In the genomic region with DNA sequence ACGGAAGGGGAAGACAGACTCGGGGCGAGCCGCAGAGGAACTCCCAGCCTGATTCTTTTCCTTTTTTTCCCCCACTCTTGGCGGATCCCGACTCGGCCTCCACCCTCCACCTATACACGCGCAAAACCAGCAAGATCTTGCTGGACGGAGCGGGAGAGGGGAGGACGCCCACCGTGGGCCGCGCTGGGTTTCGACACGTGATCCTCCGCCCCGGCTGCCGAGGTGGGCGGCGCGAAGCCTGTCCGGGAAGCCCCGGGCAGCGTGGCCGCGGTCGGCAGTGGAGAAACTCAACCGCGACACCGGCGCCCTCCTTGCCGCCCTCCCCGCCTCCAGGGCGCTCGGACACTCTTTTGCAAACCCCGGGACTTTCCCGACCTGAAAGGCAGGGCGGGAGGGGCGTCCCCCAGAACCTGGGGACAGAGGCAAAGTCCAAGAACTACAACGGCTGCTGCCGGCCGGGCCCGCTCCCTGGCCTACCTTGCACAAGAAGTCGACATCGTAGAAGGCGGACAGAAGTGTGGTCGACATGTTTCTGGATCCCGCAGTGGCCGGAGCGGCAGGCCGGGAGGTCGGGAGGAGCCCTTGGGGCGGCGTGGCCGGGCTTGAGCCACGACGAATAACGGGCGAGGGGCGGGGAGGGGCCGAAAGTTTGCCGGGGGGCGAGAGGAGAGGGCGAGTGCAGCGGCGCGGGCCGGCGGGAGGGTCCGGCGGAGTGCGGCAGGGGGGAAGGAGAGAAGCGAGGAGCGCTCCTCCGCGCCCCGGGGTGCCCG, we compare ENCODE assay signal across 1 cellular context.
TF ChIP-seq lines count a peak whose summit lies in the region.

No MANE protein-coding gene starts in this region.

TF ChIP-seq in HepG2, 621 proteins besides CTCF, POLR2A, EP300 and RAD21 (continued from another document and continues in another):
- TF ChIP-seq, protein P1, sequence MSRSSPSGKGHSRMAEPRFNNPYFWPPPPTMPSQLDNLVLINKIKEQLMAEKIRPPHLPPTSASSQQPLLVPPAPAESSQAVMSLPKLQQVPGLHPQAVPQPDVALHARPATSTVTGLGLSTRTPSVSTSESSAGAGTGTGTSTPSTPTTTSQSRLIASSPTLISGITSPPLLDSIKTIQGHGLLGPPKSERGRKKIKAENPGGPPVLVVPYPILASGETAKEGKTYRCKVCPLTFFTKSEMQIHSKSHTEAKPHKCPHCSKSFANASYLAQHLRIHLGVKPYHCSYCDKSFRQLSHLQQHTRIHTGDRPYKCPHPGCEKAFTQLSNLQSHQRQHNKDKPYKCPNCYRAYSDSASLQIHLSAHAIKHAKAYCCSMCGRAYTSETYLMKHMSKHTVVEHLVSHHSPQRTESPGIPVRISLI (CRISPR knock-in tag; IDR thresholded peaks at IDR 0.05; ENCODE audit: borderline replicate concordance): no peak
- no peak; the same call in 1 of the 2 replicates for TF ChIP-seq MED13 (CRISPR knock-in tag; IDR thresholded peaks at IDR 0.05)
- TF ChIP-seq KLF9 (CRISPR knock-in tag; IDR thresholded peaks at IDR 0.05; ENCODE audit: low read depth): no peak
- no peak for TF ChIP-seq THAP11 (CRISPR knock-in tag; IDR thresholded peaks at IDR 0.05)
- TF ChIP-seq SP5 (CRISPR knock-in tag; IDR thresholded peaks at IDR 0.05; ENCODE audit: borderline replicate concordance, low read depth): no peak; the same call in 1 of the 2 replicates
- no peak for TF ChIP-seq MAZ (IDR thresholded peaks at IDR 0.05; ENCODE audit: borderline replicate concordance, low read depth, low read length)
- TF ChIP-seq MAZ (CRISPR knock-in tag; IDR thresholded peaks at IDR 0.05; ENCODE audit: low read depth): no peak; the same call in 1 of the 2 replicates
- no peak for TF ChIP-seq TCF12 (IDR thresholded peaks at IDR 0.05)
- peak; percentile 58 for TF ChIP-seq TCF12 (CRISPR knock-in tag; IDR thresholded peaks at IDR 0.05)
- no peak for TF ChIP-seq SMARCC2 (IDR thresholded peaks at IDR 0.05)
- no peak for TF ChIP-seq ZNF891 (CRISPR knock-in tag; IDR thresholded peaks at IDR 0.05)
- TF ChIP-seq HOXA7 (CRISPR knock-in tag; IDR thresholded peaks at IDR 0.05): no peak
- TF ChIP-seq RORA (CRISPR knock-in tag; IDR thresholded peaks at IDR 0.05): no peak
- TF ChIP-seq ZZZ3 (CRISPR knock-in tag; IDR thresholded peaks at IDR 0.05; ENCODE audit: borderline replicate concordance): no peak
- no peak for TF ChIP-seq ZNF644 (CRISPR knock-in tag; IDR thresholded peaks at IDR 0.05; ENCODE audit: low read depth)
- no peak for TF ChIP-seq ADNP (CRISPR knock-in tag; IDR thresholded peaks at IDR 0.05)
- no peak for TF ChIP-seq FOSL1 (CRISPR knock-in tag; IDR thresholded peaks at IDR 0.05; ENCODE audit: borderline replicate concordance)
- no peak for TF ChIP-seq ZNF547 (CRISPR knock-in tag; IDR thresholded peaks at IDR 0.05)
- TF ChIP-seq ZNF124 (CRISPR knock-in tag; IDR thresholded peaks at IDR 0.05): 0 out of 2 replicates have a peak, but pooled peaks have one; percentile 33
- 0 out of 2 replicates have a peak, but pooled peaks have one; percentile 47 for TF ChIP-seq HOXA9 (CRISPR knock-in tag; IDR thresholded peaks at IDR 0.05; ENCODE audit: borderline replicate concordance)
- TF ChIP-seq ZNF75D (CRISPR knock-in tag; IDR thresholded peaks at IDR 0.05; ENCODE audit: borderline replicate concordance): no peak
- no peak for TF ChIP-seq GATAD1 (CRISPR knock-in tag; IDR thresholded peaks at IDR 0.05)
- TF ChIP-seq, protein P2, sequence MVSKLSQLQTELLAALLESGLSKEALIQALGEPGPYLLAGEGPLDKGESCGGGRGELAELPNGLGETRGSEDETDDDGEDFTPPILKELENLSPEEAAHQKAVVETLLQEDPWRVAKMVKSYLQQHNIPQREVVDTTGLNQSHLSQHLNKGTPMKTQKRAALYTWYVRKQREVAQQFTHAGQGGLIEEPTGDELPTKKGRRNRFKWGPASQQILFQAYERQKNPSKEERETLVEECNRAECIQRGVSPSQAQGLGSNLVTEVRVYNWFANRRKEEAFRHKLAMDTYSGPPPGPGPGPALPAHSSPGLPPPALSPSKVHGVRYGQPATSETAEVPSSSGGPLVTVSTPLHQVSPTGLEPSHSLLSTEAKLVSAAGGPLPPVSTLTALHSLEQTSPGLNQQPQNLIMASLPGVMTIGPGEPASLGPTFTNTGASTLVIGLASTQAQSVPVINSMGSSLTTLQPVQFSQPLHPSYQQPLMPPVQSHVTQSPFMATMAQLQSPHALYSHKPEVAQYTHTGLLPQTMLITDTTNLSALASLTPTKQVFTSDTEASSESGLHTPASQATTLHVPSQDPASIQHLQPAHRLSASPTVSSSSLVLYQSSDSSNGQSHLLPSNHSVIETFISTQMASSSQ (IDR thresholded peaks at IDR 0.05; ENCODE audit: low read depth): no peak; the same call in 1 of the 2 replicates
- TF ChIP-seq, protein P2 (CRISPR knock-in tag; IDR thresholded peaks at IDR 0.05; ENCODE audit: borderline replicate concordance): 0 out of 2 replicates have a peak, but pooled peaks have one; percentile 4
- no peak; the same call in 1 of the 2 replicates for TF ChIP-seq ZNF879 (CRISPR knock-in tag; IDR thresholded peaks at IDR 0.05)
- TF ChIP-seq MIER2 (CRISPR knock-in tag; IDR thresholded peaks at IDR 0.05): 0 out of 2 replicates have a peak, but pooled peaks have one; percentile 6
- TF ChIP-seq ZNF776 (CRISPR knock-in tag; IDR thresholded peaks at IDR 0.05): 0 out of 2 replicates have a peak, but pooled peaks have one; percentile 3
- TF ChIP-seq, protein P3, sequence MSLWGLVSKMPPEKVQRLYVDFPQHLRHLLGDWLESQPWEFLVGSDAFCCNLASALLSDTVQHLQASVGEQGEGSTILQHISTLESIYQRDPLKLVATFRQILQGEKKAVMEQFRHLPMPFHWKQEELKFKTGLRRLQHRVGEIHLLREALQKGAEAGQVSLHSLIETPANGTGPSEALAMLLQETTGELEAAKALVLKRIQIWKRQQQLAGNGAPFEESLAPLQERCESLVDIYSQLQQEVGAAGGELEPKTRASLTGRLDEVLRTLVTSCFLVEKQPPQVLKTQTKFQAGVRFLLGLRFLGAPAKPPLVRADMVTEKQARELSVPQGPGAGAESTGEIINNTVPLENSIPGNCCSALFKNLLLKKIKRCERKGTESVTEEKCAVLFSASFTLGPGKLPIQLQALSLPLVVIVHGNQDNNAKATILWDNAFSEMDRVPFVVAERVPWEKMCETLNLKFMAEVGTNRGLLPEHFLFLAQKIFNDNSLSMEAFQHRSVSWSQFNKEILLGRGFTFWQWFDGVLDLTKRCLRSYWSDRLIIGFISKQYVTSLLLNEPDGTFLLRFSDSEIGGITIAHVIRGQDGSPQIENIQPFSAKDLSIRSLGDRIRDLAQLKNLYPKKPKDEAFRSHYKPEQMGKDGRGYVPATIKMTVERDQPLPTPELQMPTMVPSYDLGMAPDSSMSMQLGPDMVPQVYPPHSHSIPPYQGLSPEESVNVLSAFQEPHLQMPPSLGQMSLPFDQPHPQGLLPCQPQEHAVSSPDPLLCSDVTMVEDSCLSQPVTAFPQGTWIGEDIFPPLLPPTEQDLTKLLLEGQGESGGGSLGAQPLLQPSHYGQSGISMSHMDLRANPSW (CRISPR knock-in tag; IDR thresholded peaks at IDR 0.05; ENCODE audit: borderline replicate concordance): no peak
- TF ChIP-seq ZFP37 (CRISPR knock-in tag; IDR thresholded peaks at IDR 0.05; ENCODE audit: borderline replicate concordance): no peak; the same call in 1 of the 2 replicates
- no peak for TF ChIP-seq RFX3 (CRISPR knock-in tag; IDR thresholded peaks at IDR 0.05)
- no peak; the same call in none of the 2 replicates for TF ChIP-seq ZNF546 (CRISPR knock-in tag; conservative IDR thresholded peaks at IDR 0.05)
- 0 out of 2 replicates have a peak, but pooled peaks have one; percentile 23 for TF ChIP-seq ZNF549 (CRISPR knock-in tag; IDR thresholded peaks at IDR 0.05)
- TF ChIP-seq JUNB (CRISPR knock-in tag; IDR thresholded peaks at IDR 0.05; ENCODE audit: borderline replicate concordance): no peak
- TF ChIP-seq ATM (IDR thresholded peaks at IDR 0.05; ENCODE audit: borderline replicate concordance): no peak
- TF ChIP-seq ZNF335 (CRISPR knock-in tag; IDR thresholded peaks at IDR 0.05): no peak
- TF ChIP-seq ELF3 (CRISPR knock-in tag; IDR thresholded peaks at IDR 0.05): peak; percentile 27; the same call in 1 of the 2 replicates
- no peak for TF ChIP-seq SP1 (IDR thresholded peaks at IDR 0.05)
- no peak; the same call in 1 of the 2 replicates for TF ChIP-seq SP1 (CRISPR knock-in tag; IDR thresholded peaks at IDR 0.05)
- TF ChIP-seq, protein P4, sequence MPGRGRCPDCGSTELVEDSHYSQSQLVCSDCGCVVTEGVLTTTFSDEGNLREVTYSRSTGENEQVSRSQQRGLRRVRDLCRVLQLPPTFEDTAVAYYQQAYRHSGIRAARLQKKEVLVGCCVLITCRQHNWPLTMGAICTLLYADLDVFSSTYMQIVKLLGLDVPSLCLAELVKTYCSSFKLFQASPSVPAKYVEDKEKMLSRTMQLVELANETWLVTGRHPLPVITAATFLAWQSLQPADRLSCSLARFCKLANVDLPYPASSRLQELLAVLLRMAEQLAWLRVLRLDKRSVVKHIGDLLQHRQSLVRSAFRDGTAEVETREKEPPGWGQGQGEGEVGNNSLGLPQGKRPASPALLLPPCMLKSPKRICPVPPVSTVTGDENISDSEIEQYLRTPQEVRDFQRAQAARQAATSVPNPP (CRISPR knock-in tag; IDR thresholded peaks at IDR 0.05): no peak
- no peak for TF ChIP-seq ISL2 (CRISPR knock-in tag; IDR thresholded peaks at IDR 0.05)
- TF ChIP-seq MAFG (CRISPR knock-in tag; IDR thresholded peaks at IDR 0.05): no peak
- TF ChIP-seq TEAD2 (CRISPR knock-in tag; IDR thresholded peaks at IDR 0.05): no peak
- TF ChIP-seq ZNF629 (CRISPR knock-in tag; conservative IDR thresholded peaks at IDR 0.05): no peak
- TF ChIP-seq FOXC1 (CRISPR knock-in tag; IDR thresholded peaks at IDR 0.05; ENCODE audit: borderline replicate concordance): no peak
- TF ChIP-seq ZSCAN29 (CRISPR knock-in tag; conservative IDR thresholded peaks at IDR 0.05): no peak; the same call in 1 of the 2 replicates
- TF ChIP-seq, protein P5, sequence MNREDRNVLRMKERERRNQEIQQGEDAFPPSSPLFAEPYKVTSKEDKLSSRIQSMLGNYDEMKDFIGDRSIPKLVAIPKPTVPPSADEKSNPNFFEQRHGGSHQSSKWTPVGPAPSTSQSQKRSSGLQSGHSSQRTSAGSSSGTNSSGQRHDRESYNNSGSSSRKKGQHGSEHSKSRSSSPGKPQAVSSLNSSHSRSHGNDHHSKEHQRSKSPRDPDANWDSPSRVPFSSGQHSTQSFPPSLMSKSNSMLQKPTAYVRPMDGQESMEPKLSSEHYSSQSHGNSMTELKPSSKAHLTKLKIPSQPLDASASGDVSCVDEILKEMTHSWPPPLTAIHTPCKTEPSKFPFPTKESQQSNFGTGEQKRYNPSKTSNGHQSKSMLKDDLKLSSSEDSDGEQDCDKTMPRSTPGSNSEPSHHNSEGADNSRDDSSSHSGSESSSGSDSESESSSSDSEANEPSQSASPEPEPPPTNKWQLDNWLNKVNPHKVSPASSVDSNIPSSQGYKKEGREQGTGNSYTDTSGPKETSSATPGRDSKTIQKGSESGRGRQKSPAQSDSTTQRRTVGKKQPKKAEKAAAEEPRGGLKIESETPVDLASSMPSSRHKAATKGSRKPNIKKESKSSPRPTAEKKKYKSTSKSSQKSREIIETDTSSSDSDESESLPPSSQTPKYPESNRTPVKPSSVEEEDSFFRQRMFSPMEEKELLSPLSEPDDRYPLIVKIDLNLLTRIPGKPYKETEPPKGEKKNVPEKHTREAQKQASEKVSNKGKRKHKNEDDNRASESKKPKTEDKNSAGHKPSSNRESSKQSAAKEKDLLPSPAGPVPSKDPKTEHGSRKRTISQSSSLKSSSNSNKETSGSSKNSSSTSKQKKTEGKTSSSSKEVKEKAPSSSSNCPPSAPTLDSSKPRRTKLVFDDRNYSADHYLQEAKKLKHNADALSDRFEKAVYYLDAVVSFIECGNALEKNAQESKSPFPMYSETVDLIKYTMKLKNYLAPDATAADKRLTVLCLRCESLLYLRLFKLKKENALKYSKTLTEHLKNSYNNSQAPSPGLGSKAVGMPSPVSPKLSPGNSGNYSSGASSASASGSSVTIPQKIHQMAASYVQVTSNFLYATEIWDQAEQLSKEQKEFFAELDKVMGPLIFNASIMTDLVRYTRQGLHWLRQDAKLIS (CRISPR knock-in tag; IDR thresholded peaks at IDR 0.05): peak; percentile 93
- 0 out of 2 replicates have a peak, but pooled peaks have one; percentile 13 for TF ChIP-seq SIX4 (CRISPR knock-in tag; IDR thresholded peaks at IDR 0.05)
- peak; percentile 14 for TF ChIP-seq HDAC1 (CRISPR knock-in tag; IDR thresholded peaks at IDR 0.05)
- TF ChIP-seq ZNF24 (IDR thresholded peaks at IDR 0.05): no peak
- TF ChIP-seq, protein P6, sequence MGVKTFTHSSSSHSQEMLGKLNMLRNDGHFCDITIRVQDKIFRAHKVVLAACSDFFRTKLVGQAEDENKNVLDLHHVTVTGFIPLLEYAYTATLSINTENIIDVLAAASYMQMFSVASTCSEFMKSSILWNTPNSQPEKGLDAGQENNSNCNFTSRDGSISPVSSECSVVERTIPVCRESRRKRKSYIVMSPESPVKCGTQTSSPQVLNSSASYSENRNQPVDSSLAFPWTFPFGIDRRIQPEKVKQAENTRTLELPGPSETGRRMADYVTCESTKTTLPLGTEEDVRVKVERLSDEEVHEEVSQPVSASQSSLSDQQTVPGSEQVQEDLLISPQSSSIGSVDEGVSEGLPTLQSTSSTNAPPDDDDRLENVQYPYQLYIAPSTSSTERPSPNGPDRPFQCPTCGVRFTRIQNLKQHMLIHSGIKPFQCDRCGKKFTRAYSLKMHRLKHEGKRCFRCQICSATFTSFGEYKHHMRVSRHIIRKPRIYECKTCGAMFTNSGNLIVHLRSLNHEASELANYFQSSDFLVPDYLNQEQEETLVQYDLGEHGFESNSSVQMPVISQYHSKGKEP (CRISPR knock-in tag; IDR thresholded peaks at IDR 0.05): no peak
- TF ChIP-seq ZBTB8A (CRISPR knock-in tag; IDR thresholded peaks at IDR 0.05; ENCODE audit: borderline replicate concordance, low read depth): no peak
- no peak for TF ChIP-seq YY1 (IDR thresholded peaks at IDR 0.05; ENCODE audit: insufficient read depth, insufficient replicate concordance, low read depth, low read length)
- 0 out of 2 replicates have a peak, but pooled peaks have one; percentile 83 for TF ChIP-seq ZNF749 (CRISPR knock-in tag; IDR thresholded peaks at IDR 0.05; ENCODE audit: borderline replicate concordance)
- peak; percentile 62 for TF ChIP-seq ASH2L (IDR thresholded peaks at IDR 0.05; ENCODE audit: insufficient read length, low read depth, low read length)
